ENCODE assay signal across 9 cellular contexts in the genomic region with DNA sequence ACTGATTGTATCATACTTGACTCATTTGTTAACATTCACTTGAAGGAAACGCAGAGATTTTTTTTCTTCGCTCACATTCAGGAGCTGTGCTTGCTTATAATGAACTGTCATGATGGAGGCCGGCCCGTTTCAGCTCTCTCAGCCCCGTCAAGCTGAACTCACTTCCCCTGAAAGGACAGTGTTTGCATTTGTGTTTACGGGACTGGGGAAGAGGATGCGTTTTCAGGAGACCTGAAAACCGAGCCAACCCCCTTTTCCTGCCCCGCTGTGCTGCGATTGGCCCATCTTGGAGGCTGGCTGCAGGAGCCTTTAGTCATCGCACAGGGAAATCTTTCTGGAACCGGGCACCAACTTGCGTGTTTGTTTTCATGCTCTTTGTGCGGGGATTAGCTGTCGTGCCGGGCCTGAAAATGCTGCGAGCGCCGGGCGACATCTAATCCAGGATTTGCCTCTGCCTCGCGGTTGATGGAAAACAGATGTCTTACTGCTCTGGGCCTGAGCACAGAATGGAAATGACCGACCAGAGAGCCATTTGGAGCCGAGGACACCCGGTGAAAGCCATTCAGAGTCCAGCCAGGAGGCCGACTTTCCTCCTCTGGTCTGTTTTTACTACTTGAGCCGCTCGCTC. TPM values are rescaled to one million over a fixed set of nuclear protein-coding genes. Genes with fewer than 3 reads are reported as not detected.
DNase-seq lines count a peak whose midpoint lies in the region; ATAC-seq, FAIRE-seq and TF ChIP-seq lines count a peak whose summit lies in the region.
"Had no signal": no experiment of that assay in that cellular context is flagged by ENCODE, and none has a peak within 500 bp of the region (broad histone marks: within the 10 kb centered on the region; RNA-seq: fewer than 3 reads in every experiment).

No MANE protein-coding gene starts in this region.

- TF ChIP-seq CTCF in GM06990 (IDR thresholded peaks at IDR 0.05; ENCODE audit: insufficient read depth, low read length, poor library complexity, severe bottlenecking), result no peak
- no peak for TF ChIP-seq CTCF in fibroblast of mammary gland (conservative IDR thresholded peaks at IDR 0.05; ENCODE audit: control insufficient read depth, insufficient read depth, low read depth, low read length)
- TF ChIP-seq CTCF in tibial nerve (IDR thresholded peaks at IDR 0.05), result no peak

- H3K27ac ChIP-seq in muscle layer of colon (ENCODE audit: low read depth, low read length) (peak overlapping the region; percentile 91), tibial nerve (peak overlapping the region; percentile 75 to 89 (median 81))

- H3K9me3 ChIP-seq in muscle layer of colon (ENCODE audit: low read length) (no peaks in the 10 kb centered on the region), tibial nerve (no peaks in the 10 kb centered on the region)

- H3K4me1 Mint-ChIP-seq in activated T-cell treated with anti-CD3 and anti-CD28 coated beads, Interleukin-2, amount 50 U/mL, for 72 hours (ENCODE audit: low read depth), result peaks cover 34% of the 10 kb centered on the region

- WGBS in tibial nerve, 2 donors, result 3 to 6% methylated on average over 28 of the region's 28 CpGs

- H3K27me3 Mint-ChIP-seq in activated T-cell treated with anti-CD3 and anti-CD28 coated beads, Interleukin-2, amount 50 U/mL, for 72 hours (ENCODE audit: low read depth), result peaks cover 57% of the 10 kb centered on the region

- peak overlapping the region; percentile 87 to 90 for H3K4me3 Mint-ChIP-seq in activated T-cell treated with anti-CD3 and anti-CD28 coated beads, Interleukin-2, amount 50 U/mL, for 72 hours

- peak overlapping the region; percentile 66 for H3K4me3 ChIP-seq in GM06990 (replicated peaks; ENCODE audit: low read depth, low read length)
- peak overlapping the region; percentile 68 for H3K4me3 ChIP-seq in fibroblast of mammary gland (ENCODE audit: control insufficient read depth, low read depth, low read length)
- H3K4me3 ChIP-seq in muscle layer of colon (ENCODE audit: low read depth in 1 of 2, low read length in 2 of 2), result peak overlapping the region; percentile 78 to 82
- peak overlapping the region; percentile 46 to 71 (median 56) for H3K4me3 ChIP-seq in tibial nerve

- H3K9me3 Mint-ChIP-seq in activated T-cell treated with anti-CD3 and anti-CD28 coated beads, Interleukin-2, amount 50 U/mL, for 72 hours, result peaks cover 2% of the 10 kb centered on the region in 2 donors

- FAIRE-seq in H54 (lab: Jason Lieb, UNC), result no peak
- FAIRE-seq: colon had no signal

- peak; percentile 43 for DNase-seq in GM06990 (ENCODE audit: extremely low read depth, insufficient read length)
- DNase-seq in H54 (ENCODE audit: insufficient read length, low spot score), result peak; percentile 47
- DNase-seq in NCI-H1092 (lab: John Stamatoyannopoulos, UW), result peak; percentile 60
- peak; percentile 17 to 38 for DNase-seq in activated T-cell treated with anti-CD3 and anti-CD28 coated beads, Interleukin-2, amount 50 U/mL, for 72 hours
- DNase-seq in fibroblast of mammary gland (ENCODE audit: low read depth), result peak; percentile 87
- DNase-seq in tibial nerve (ENCODE audit: low spot score in 2 of 2), result peak; percentile 20 to 49
- no peak for DNase-seq in UCSD-AML1 (lab: John Stamatoyannopoulos, UW; ENCODE audit: unreplicated experiment)

- peak in 1 of 2 donors; percentile 61 for TF ChIP-seq EP300 in tibial nerve (IDR thresholded peaks at IDR 0.05)

- peak overlapping the region; percentile 27 for H3K27ac Mint-ChIP-seq in activated T-cell treated with anti-CD3 and anti-CD28 coated beads, Interleukin-2, amount 50 U/mL, for 72 hours

- peaks cover 2 to 4% of the 10 kb centered on the region in 2 donors for H3K36me3 Mint-ChIP-seq in activated T-cell treated with anti-CD3 and anti-CD28 coated beads, Interleukin-2, amount 50 U/mL, for 72 hours (ENCODE audit: insufficient read depth in 2 of 2)

- TF ChIP-seq POLR2A in H54 (IDR thresholded peaks at IDR 0.05; ENCODE audit: low read depth, low read length), result no peak
- TF ChIP-seq POLR2A in tibial nerve (IDR thresholded peaks at IDR 0.05), result peak in 1 of 2 donors; percentile 10

- ATAC-seq in activated T-cell treated with anti-CD3 and anti-CD28 coated beads, Interleukin-2, amount 50 U/mL, for 72 hours (replicated peaks in 1 of 2), result peak; percentile 79 to 89

- H3K4me1 ChIP-seq in muscle layer of colon (ENCODE audit: insufficient read depth, low read length) (peaks cover 16% of the 10 kb centered on the region), tibial nerve (peaks cover 0 to 42% (median 5%) of the 10 kb centered on the region in 4 donors)

- peak overlapping the region; percentile 67 for H3K9ac ChIP-seq in muscle layer of colon (ENCODE audit: low read length)

- H3K36me3 ChIP-seq in GM06990 (ENCODE audit: control insufficient read depth, insufficient read depth, low read length), result no peaks in the 10 kb centered on the region
- H3K36me3 ChIP-seq in muscle layer of colon (ENCODE audit: insufficient read depth, low read length), result no peaks in the 10 kb centered on the region
- no peaks in the 10 kb centered on the region for H3K36me3 ChIP-seq in tibial nerve

- H3K27me3 ChIP-seq in GM06990 (replicated peaks; ENCODE audit: control insufficient read depth, insufficient read depth, low read length) (no peaks in the 10 kb centered on the region), muscle layer of colon (ENCODE audit: control insufficient read depth in 1 of 2, insufficient read depth in 2 of 2, low read length in 2 of 2) (no peaks in the 10 kb centered on the region), tibial nerve (no peaks in the 10 kb centered on the region)

RNA-seq across cellular contexts. Expression of a gene that starts 18.0 kb away (rescaled TPM):
- 1 to 10 TPM; 1.3 to 1.4 TPM for total RNA-seq in activated T-cell treated with anti-CD3 and anti-CD28 coated beads, Interleukin-2, amount 50 U/mL, for 72 hours
- total RNA-seq in tibial nerve, result 10 to 100 TPM; 25.7 to 55.9 (median 42.5) TPM

Comparison
In these comparisons a context has a peak if more than half of its experiments do, and no peak if none do; other contexts are left out.
1. RNA of a gene that starts 18.0 kb away (total RNA-seq): 25.7 to 55.9 TPM in tibial nerve; 1.3 to 1.4 TPM in activated T-cell treated with anti-CD3 and anti-CD28 coated beads, Interleukin-2, amount 50 U/mL, for 72 hours; every median in the first group is over 10 times any median in the second.
2. Peak in every context shown above with its lines, with median percentiles within 50 percentile points of each other: H3K4me3 ChIP-seq.